In genomic region chr15:45728641-45729040, GRCh38 we compare ENCODE assay signal across 16 cellular contexts.
DNase-seq lines count a peak whose midpoint lies in the region; ATAC-seq and TF ChIP-seq lines count a peak whose summit lies in the region.
"Had no signal": no experiment of that assay in that cellular context is flagged by ENCODE, and none has a peak within 500 bp of the region (broad histone marks: within the 10 kb centered on the region; RNA-seq: fewer than 3 reads in every experiment).

No MANE protein-coding gene starts in this region.

- H2AK5ac ChIP-seq in mesendoderm (ENCODE audit: low read length), result no peak overlapping the region

- no peak overlapping the region for H2BK5ac ChIP-seq in mesendoderm (ENCODE audit: low read length)

- H3K27me3 Mint-ChIP-seq in HFFc6 (ENCODE audit: insufficient read depth), result peaks cover 6% of the 10 kb centered on the region

- H2AFZ ChIP-seq in mammary epithelial cell (ENCODE audit: low read depth, low read length), result no peak overlapping the region
- H2AFZ ChIP-seq: GM23338 had no signal

- H2BK15ac ChIP-seq in mesendoderm (replicated peaks; ENCODE audit: low read depth), result no peak overlapping the region

- BruUV-seq in mammary epithelial cell (replicated peaks; lab: Mats Ljungman, UMichigan), result no TSS peak

- dilution Hi-C loops in mammary epithelial cell (cut with HindIII; ENCODE audit: low sequenced_read_pairs), result no loop called here

- H4K8ac ChIP-seq in mesendoderm (ENCODE audit: low read depth, low read length), result no peak overlapping the region

- peaks cover 21% of the 10 kb centered on the region for H3F3A ChIP-seq in DOHH2 (ENCODE audit: control insufficient read depth, insufficient read depth)

- DNase-seq in HFFc6 (no peak), mammary epithelial cell (no peak), mesendoderm (peak; percentile 55)
- DNase-seq: Calu3; CD8-positive, alpha-beta T cell; DMS79 treated with DMSO at 0.1 percent for 48 hours; GDM1; HCEC 1CT had no signal

- H3K4ac ChIP-seq in mesendoderm (ENCODE audit: low read depth, low read length), result no peak overlapping the region

- CTCF ChIA-PET in mammary epithelial cell (lab: Charles Lee; ENCODE audit: low non-redundant PET), result no interaction called here

- no peaks in the 10 kb centered on the region for H3K9me2 ChIP-seq in DOHH2 (replicated peaks; ENCODE audit: control insufficient read depth, low read length)

- no peak for TF ChIP-seq CTCF in DOHH2 (IDR thresholded peaks at IDR 0.05; ENCODE audit: low read depth, low read length, poor library complexity, severe bottlenecking)
- no peak for TF ChIP-seq CTCF in HFFc6 (IDR thresholded peaks at IDR 0.05)
- no peak for TF ChIP-seq CTCF in mammary epithelial cell (conservative IDR thresholded peaks at IDR 0.05 in 1 of 2, IDR thresholded peaks at IDR 0.05 in 1 of 2; ENCODE audit: extremely low read depth in 1 of 2, insufficient read depth in 1 of 2, low read depth in 1 of 2, low read length in 2 of 2)

- in situ Hi-C loops in mammary epithelial cell (cut with MboI; ENCODE audit: low sequenced_read_pairs in 2 of 2), result no loop called here

- no peak overlapping the region for H3K23ac ChIP-seq in mesendoderm (ENCODE audit: low read length)

- H3K27ac ChIP-seq in DOHH2 (ENCODE audit: low read depth, low read length) (peak overlapping the region; percentile 99), mammary epithelial cell (ENCODE audit: insufficient read depth, low read depth, low read length) (no peak overlapping the region), mesendoderm (ENCODE audit: low read depth, low read length) (no peak overlapping the region)
- H3K27ac ChIP-seq: BLaER1 treated with 17β-estradiol and CSF1 and Interleukin-3, amounts not matched to agents 10 nM and 100 nM had no signal

- 72% methylated on average over 3 of the region's 3 CpGs for WGBS in mammary epithelial cell (ENCODE audit: low coverage, missing lambda C conversion rate)
- WGBS in mesendoderm (ENCODE audit: extremely low coverage, insufficient coverage, low lambda C conversion rate), result no CpG with 5 or more reads among the region's 3 CpGs

- H4K20me1 ChIP-seq in DOHH2 (ENCODE audit: control insufficient read depth, insufficient read depth, low read depth, low read length) (no peaks in the 10 kb centered on the region), mammary epithelial cell (ENCODE audit: insufficient read depth, low read length) (no peaks in the 10 kb centered on the region)
- H4K20me1 ChIP-seq: BLaER1 treated with 17β-estradiol and CSF1 and Interleukin-3, amounts not matched to agents 10 nM and 100 nM had no signal

- intact Hi-C loops in mammary epithelial cell (cut with micrococcal nuclease), result no loop called here

- no peaks in the 10 kb centered on the region for H3K36me3 Mint-ChIP-seq in HFFc6 (ENCODE audit: low read depth)
- H3K36me3 Mint-ChIP-seq: CD8-positive, alpha-beta T cell had no signal

- no peak overlapping the region for H4K5ac ChIP-seq in mesendoderm (ENCODE audit: low read length)

- H3K27me3 ChIP-seq in DOHH2 (ENCODE audit: control insufficient read depth, low read length), result no peaks in the 10 kb centered on the region
- H3K27me3 ChIP-seq in mammary epithelial cell (ENCODE audit: insufficient read depth, low read length), result no peaks in the 10 kb centered on the region
- H3K27me3 ChIP-seq in mesendoderm (ENCODE audit: insufficient read depth, low read length, poor library complexity), result no peaks in the 10 kb centered on the region
- H3K27me3 ChIP-seq: BLaER1 treated with 17β-estradiol and CSF1 and Interleukin-3, amounts not matched to agents 10 nM and 100 nM had no signal

- H3K9ac ChIP-seq in mammary epithelial cell (ENCODE audit: insufficient read depth, low read length) (no peak overlapping the region), mesendoderm (ENCODE audit: low read length) (no peak overlapping the region)
- H3K9ac ChIP-seq: BLaER1 treated with 17β-estradiol and CSF1 and Interleukin-3, amounts not matched to agents 10 nM and 100 nM had no signal

- H3K36me3 ChIP-seq in DOHH2 (ENCODE audit: control insufficient read depth, low read length) (peaks cover 20% of the 10 kb centered on the region), mammary epithelial cell (ENCODE audit: insufficient read depth, low read length) (no peaks in the 10 kb centered on the region), mesendoderm (ENCODE audit: control insufficient read depth, insufficient read depth, low read length) (no peaks in the 10 kb centered on the region)
- H3K36me3 ChIP-seq: BLaER1 treated with 17β-estradiol and CSF1 and Interleukin-3, amounts not matched to agents 10 nM and 100 nM had no signal

- no peak overlapping the region for H3K18ac ChIP-seq in mesendoderm (ENCODE audit: low read length)

- H3K4me3 ChIP-seq in DOHH2 (ENCODE audit: low read length) (no peak overlapping the region), mammary epithelial cell (replicated peaks in 1 of 3; ENCODE audit: insufficient read depth in 1 of 3, low read depth in 2 of 3, low read length in 3 of 3) (no peak overlapping the region), mesendoderm (ENCODE audit: low read length) (no peak overlapping the region)
- H3K4me3 ChIP-seq: BLaER1 treated with 17β-estradiol and CSF1 and Interleukin-3, amounts not matched to agents 10 nM and 100 nM; GM23338; K562 had no signal

- no peak overlapping the region for H2BK120ac ChIP-seq in mesendoderm (ENCODE audit: low read depth, low read length)

- H3K4me1 ChIP-seq in DOHH2 (ENCODE audit: control insufficient read depth, low read length) (peaks cover 99% of the 10 kb centered on the region), mammary epithelial cell (ENCODE audit: insufficient read depth, low read length) (peaks cover 3% of the 10 kb centered on the region), mesendoderm (ENCODE audit: control insufficient read depth, low read depth, low read length) (no peaks in the 10 kb centered on the region)

- H3K4me2 ChIP-seq in DOHH2 (ENCODE audit: low read length) (peak overlapping the region; percentile 55; the same call in 1 of the 2 replicates), mammary epithelial cell (ENCODE audit: insufficient read depth, low read depth, low read length) (peak overlapping the region; percentile 29), mesendoderm (ENCODE audit: low read length) (no peak overlapping the region)
- H3K4me2 ChIP-seq: BLaER1 treated with 17β-estradiol and CSF1 and Interleukin-3, amounts not matched to agents 10 nM and 100 nM; GM23338 had no signal

- no peak overlapping the region for H3K56ac ChIP-seq in mesendoderm (ENCODE audit: low read length)

- H3K9me3 ChIP-seq in DOHH2 (ENCODE audit: control insufficient read depth, insufficient read depth, low read length) (peaks cover 9% of the 10 kb centered on the region; the same call in 1 of the 2 replicates), mammary epithelial cell (replicated peaks; ENCODE audit: insufficient read depth, low read length) (no peaks in the 10 kb centered on the region)

- no peak overlapping the region for H3K27ac Mint-ChIP-seq in HFFc6
- H3K27ac Mint-ChIP-seq: B cell; CD8-positive, alpha-beta T cell; GM23338 had no signal

- H3K4me1 Mint-ChIP-seq in HFFc6 (ENCODE audit: low read depth), result peaks cover 25% of the 10 kb centered on the region
- H3K4me1 Mint-ChIP-seq: B cell, GM23338 had no signal

- no peaks in the 10 kb centered on the region for H3K9me3 Mint-ChIP-seq in HFFc6
- H3K9me3 Mint-ChIP-seq: CD8-positive, alpha-beta T cell had no signal

- peak overlapping the region; percentile 79; the same call in 1 of the 2 replicates for H3K4me3 Mint-ChIP-seq in HFFc6
- H3K4me3 Mint-ChIP-seq: B cell; CD8-positive, alpha-beta T cell; GM23338 had no signal

- ATAC-seq in GM18870 (IDR thresholded peaks at IDR 0.05; ENCODE audit: unreplicated experiment), result no peak
- no peak for ATAC-seq in GM19351 (IDR thresholded peaks at IDR 0.05; ENCODE audit: unreplicated experiment)
- ATAC-seq in GM18861 (IDR thresholded peaks at IDR 0.05; ENCODE audit: unreplicated experiment), result no peak
- ATAC-seq: CD8-positive, alpha-beta T cell; GM23338; K562 had no signal

- H3K79me2 ChIP-seq in DOHH2 (ENCODE audit: control insufficient read depth, low read length) (peaks cover 2% of the 10 kb centered on the region; the same call in 1 of the 2 replicates), mammary epithelial cell (ENCODE audit: insufficient read depth, low read length) (no peaks in the 10 kb centered on the region), mesendoderm (ENCODE audit: control insufficient read depth, insufficient read depth, low read length) (no peaks in the 10 kb centered on the region)

- H3K79me1 ChIP-seq in mesendoderm (ENCODE audit: low read length), result no peaks in the 10 kb centered on the region
